In the genomic region with DNA sequence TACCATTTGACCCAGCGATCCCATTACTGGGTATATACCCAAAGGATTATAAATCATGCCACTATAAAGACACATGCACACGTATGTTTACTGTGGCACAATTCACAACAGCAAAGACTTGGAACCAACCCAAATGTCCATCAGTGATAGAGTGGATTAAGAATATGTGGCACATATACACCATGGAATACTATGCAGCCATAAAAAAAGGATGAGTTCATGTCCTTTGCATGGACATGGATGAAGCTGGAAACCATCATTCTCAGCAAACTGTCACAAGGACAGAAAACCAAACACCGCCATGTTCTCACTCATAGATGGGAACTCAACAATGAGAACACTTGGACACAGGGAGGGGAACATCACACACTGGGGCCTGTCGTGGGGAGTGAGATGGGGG, we compare ENCODE assay signal across 7 cellular contexts. TPM values are rescaled to one million over a fixed set of nuclear protein-coding genes. Genes with fewer than 3 reads are reported as not detected.
DNase-seq lines count a peak whose midpoint lies in the region; ATAC-seq, FAIRE-seq and TF ChIP-seq lines count a peak whose summit lies in the region.
"Not testable (repeated sequence)": the region's sequence is repeated elsewhere in the genome, so short reads cannot be mapped to it uniquely, and the experiment has no call there.

No MANE protein-coding gene starts in this region.

- TF ChIP-seq EP300 in GM12878 (IDR thresholded peaks at IDR 0.05; ENCODE audit: borderline replicate concordance in 1 of 2, control insufficient read depth in 1 of 2, low read depth in 2 of 2, low read length in 2 of 2): not testable (repeated sequence)

- SMC1A ChIA-PET in GM12878 (lab: Charles Lee; ENCODE audit: uncharacterized antibody, unreplicated experiment): interaction anchor here (0.7 to 3.4 kb wide), 11 partner anchors 8 to 421 kb away, joined by 3 to 40 read pairs (median 8); no protein-coding TSS in a partner anchor

- H3K4me3 ChIP-seq in Caco-2 (ENCODE audit: low read depth, low read length) (peak overlapping the region; percentile 62), MG63 (peak overlapping the region; percentile 91), GM12878 (peak overlapping the region; percentile 82), fibroblast of the aortic adventitia (ENCODE audit: low read depth, low read length) (peak overlapping the region; percentile 92), retinal pigment epithelial cell (ENCODE audit: low read length) (peak overlapping the region; percentile 85)

- not testable (repeated sequence) for H3K36me3 ChIP-seq in Caco-2 (ENCODE audit: control insufficient read depth, insufficient read depth, low read length); MG63; GM12878 (ENCODE audit: control insufficient read depth in 2 of 2, insufficient read depth in 2 of 2, low read length in 1 of 2)

- FAIRE-seq in GM12878 (lab: Jason Lieb, UNC): not testable (repeated sequence)

- not testable (repeated sequence) for ATAC-seq in GM12878

- H3K27me3 Mint-ChIP-seq in Caco-2 (ENCODE audit: insufficient read depth, unreplicated experiment); activated CD4-positive, alpha-beta memory T cell treated with anti-CD3 and anti-CD28 coated beads for 36 hours; mesothelial cell of epicardium (ENCODE audit: low read depth): not testable (repeated sequence)

- H4K20me1 ChIP-seq in GM12878 (ENCODE audit: control insufficient read depth, insufficient read depth): not testable (repeated sequence)

- peaks cover 14% of the 10 kb centered on the region for H3K79me2 ChIP-seq in GM12878 (ENCODE audit: control insufficient read depth, insufficient read depth, low read length)

- H3K4me2 ChIP-seq in GM12878 (ENCODE audit: control insufficient read depth, insufficient read depth): peak overlapping the region; percentile 64

- CTCF ChIA-PET in Caco-2 (lab: Charles Lee) (interaction anchor here (1.2 to 1.7 kb wide), 2 partner anchors 204 to 206 kb away, joined by 5 to 18 read pairs; no protein-coding TSS in a partner anchor), GM12878 (lab: Yijun Ruan, JAX) (interaction anchor here (0.9 to 2.5 kb wide), 11 partner anchors 9 to 438 kb away, joined by 3 to 34 read pairs (median 5); no protein-coding TSS in a partner anchor)
- CTCF ChIA-PET in activated CD4-positive, alpha-beta memory T cell treated with anti-CD3 and anti-CD28 coated beads for 36 hours (lab: Charles Lee): interaction anchor here (0.9 to 3.4 kb wide), 6 partner anchors 90 to 421 kb away, joined by 3 to 32 read pairs (median 6); no protein-coding TSS in a partner anchor

- H3K36me3 Mint-ChIP-seq in Caco-2 (ENCODE audit: insufficient read depth, unreplicated experiment); activated CD4-positive, alpha-beta memory T cell treated with anti-CD3 and anti-CD28 coated beads for 36 hours; mesothelial cell of epicardium: not testable (repeated sequence)

- not testable (repeated sequence) for TF ChIP-seq CTCF in Caco-2 (IDR thresholded peaks at IDR 0.05; ENCODE audit: insufficient read depth in 1 of 2, low read depth in 1 of 2, low read length in 1 of 2, severe bottlenecking in 1 of 2, unreplicated experiment in 1 of 2); GM12878 (IDR thresholded peaks at IDR 0.05 in 2 of 3, conservative IDR thresholded peaks at IDR 0.05 in 1 of 3; ENCODE audit: control insufficient read depth in 2 of 3, extremely low read depth in 1 of 3, insufficient read depth in 1 of 3, low read depth in 3 of 3, low read length in 3 of 3); fibroblast of the aortic adventitia (IDR thresholded peaks at IDR 0.05; ENCODE audit: insufficient read depth, low read length); mesothelial cell of epicardium (IDR thresholded peaks at IDR 0.05; ENCODE audit: unreplicated experiment); retinal pigment epithelial cell (conservative IDR thresholded peaks at IDR 0.05; ENCODE audit: low read depth, low read length)

- H3K4me1 Mint-ChIP-seq in Caco-2 (ENCODE audit: low read depth, unreplicated experiment): not testable (repeated sequence)
- H3K4me1 Mint-ChIP-seq in activated CD4-positive, alpha-beta memory T cell treated with anti-CD3 and anti-CD28 coated beads for 36 hours (ENCODE audit: low read depth): peaks cover 35% of the 10 kb centered on the region
- peaks cover 11% of the 10 kb centered on the region for H3K4me1 Mint-ChIP-seq in mesothelial cell of epicardium

- peak overlapping the region; percentile 55 for H3K27ac Mint-ChIP-seq in Caco-2 (ENCODE audit: unreplicated experiment)
- not testable (repeated sequence) for H3K27ac Mint-ChIP-seq in activated CD4-positive, alpha-beta memory T cell treated with anti-CD3 and anti-CD28 coated beads for 36 hours; mesothelial cell of epicardium

- H3K9me3 Mint-ChIP-seq in Caco-2 (ENCODE audit: unreplicated experiment); activated CD4-positive, alpha-beta memory T cell treated with anti-CD3 and anti-CD28 coated beads for 36 hours; mesothelial cell of epicardium: not testable (repeated sequence)

- POLR2A ChIA-PET in Caco-2 (lab: Charles Lee): interaction anchor here (0.6 kb wide), 1 partner anchor 147 kb away, joined by 5 read pairs; no protein-coding TSS in a partner anchor
- POLR2A ChIA-PET in activated CD4-positive, alpha-beta memory T cell treated with anti-CD3 and anti-CD28 coated beads for 36 hours (lab: Charles Lee): interaction anchor here (1.7 kb wide), 1 partner anchor 90 kb away, joined by 8 read pairs; no protein-coding TSS in a partner anchor
- POLR2A ChIA-PET in GM12878 (lab: Charles Lee): interaction anchor here (0.6 to 1.5 kb wide), 4 partner anchors 8 to 206 kb away, joined by 3 to 6 read pairs (median 4); no protein-coding TSS in a partner anchor

- RAD21 ChIA-PET in GM12878 (lab: Charles Lee; ENCODE audit: unreplicated experiment): interaction anchor here (0.6 to 2.5 kb wide), 11 partner anchors 8 to 421 kb away, joined by 3 to 33 read pairs (median 8); no protein-coding TSS in a partner anchor

- not testable (repeated sequence) for H3K9me3 ChIP-seq in Caco-2; MG63; GM12878 (replicated peaks; ENCODE audit: control insufficient read depth, insufficient read depth, low read length)

- H2AFZ ChIP-seq in GM12878 (ENCODE audit: control insufficient read depth, low read depth, low read length): not testable (repeated sequence)

- DNase-seq in Caco-2; MG63; activated CD4-positive, alpha-beta memory T cell treated with anti-CD3 and anti-CD28 coated beads for 36 hours; GM12878 (ENCODE audit: low read depth, low spot score); fibroblast of the aortic adventitia (ENCODE audit: low read depth); mesothelial cell of epicardium (ENCODE audit: low spot score in 2 of 2, unreplicated experiment in 2 of 2); retinal pigment epithelial cell (ENCODE audit: low read depth): not testable (repeated sequence)

- 73% methylated on average over 4 of the region's 4 CpGs for WGBS in GM12878 (ENCODE audit: insufficient coverage, insufficient replicate concordance, low lambda C conversion rate, missing lambda C conversion rate)

- TF ChIP-seq POLR2A in GM12878 (IDR thresholded peaks at IDR 0.05; ENCODE audit: low read depth, low read length): not testable (repeated sequence)

- not testable (repeated sequence) for H3K9ac ChIP-seq in GM12878 (ENCODE audit: control insufficient read depth, insufficient read depth, low read length)

- in situ Hi-C loops in GM12878 (cut with MboI): loop anchor here (5.0 kb wide), 2 partner anchors 209 to 419 kb away; no protein-coding TSS in a partner anchor

- not testable (repeated sequence) for H3K27ac ChIP-seq in GM12878 (ENCODE audit: control insufficient read depth, insufficient read depth)

- not testable (repeated sequence) for TF ChIP-seq RAD21 in GM12878 (IDR thresholded peaks at IDR 0.05; ENCODE audit: insufficient read depth, low read depth, low read length)

- BruUV-seq in Caco-2 (replicated peaks; lab: Mats Ljungman, UMichigan); GM12878 (replicated peaks; lab: Mats Ljungman, UMichigan): not testable (repeated sequence)

- H3K4me3 Mint-ChIP-seq in Caco-2 (ENCODE audit: unreplicated experiment) (peak overlapping the region; percentile 80), mesothelial cell of epicardium (peak overlapping the region; percentile 77)
- peak overlapping the region; percentile 88 for H3K4me3 Mint-ChIP-seq in activated CD4-positive, alpha-beta memory T cell treated with anti-CD3 and anti-CD28 coated beads for 36 hours

- not testable (repeated sequence) for H3K4me1 ChIP-seq in Caco-2; GM12878 (ENCODE audit: control insufficient read depth, insufficient read depth, low read length)

- intact Hi-C loops in Caco-2 (cut with micrococcal nuclease; ENCODE audit: unreplicated experiment): loop anchor here (5.0 kb wide), 3 partner anchors 114 to 664 kb away; no protein-coding TSS in a partner anchor
- intact Hi-C loops in activated CD4-positive, alpha-beta memory T cell treated with anti-CD3 and anti-CD28 coated beads for 36 hours (cut with micrococcal nuclease): loop anchor here (5.0 kb wide), 2 partner anchors 361 to 434 kb away; a partner anchor contains a TSS
- intact Hi-C loops in GM12878 (cut with micrococcal nuclease; ENCODE audit: unreplicated experiment): loop anchor here (5.0 kb wide), 2 partner anchors 419 to 669 kb away; a partner anchor contains a TSS

- not testable (repeated sequence) for H3K27me3 ChIP-seq in Caco-2 (replicated peaks; ENCODE audit: control insufficient read depth, insufficient read depth, low read length); MG63; GM12878 (replicated peaks in 1 of 2; ENCODE audit: control insufficient read depth in 2 of 2, insufficient read depth in 2 of 2, low read length in 1 of 2)

RNA-seq across cellular contexts. Expression of a gene that starts 1.3 kb away (rescaled TPM):
- 8.8 and 9.3 TPM in 2 replicates for total RNA-seq in Caco-2 (2022)
- total RNA-seq in MG63 (2014; rRNA removed; shearing (Covaris generic); ENCODE audit: low replicate concordance): 3.1 and 13.7 TPM in 2 replicates
- total RNA-seq in activated CD4-positive, alpha-beta memory T cell treated with anti-CD3 and anti-CD28 coated beads for 36 hours: 10 to 100 TPM in 1 of 2 experiments, 1 to 10 TPM in 1; 9.6 to 11.9 TPM
- 24.6 and 29.8 TPM in 2 replicates for total RNA-seq in GM12878 (2013; cell fraction: nucleolus; rRNA removed)
- total RNA-seq in GM12878 (2014; rRNA removed): 16.2 and 16.3 TPM in 2 replicates
- 17.4 and 19.4 TPM in 2 replicates for total RNA-seq in GM12878 (2014; rRNA removed; fragmentation: Illumina TruSeq; extraction: Trizol)
- total RNA-seq in GM12878 (2021): 20.1 and 20.8 TPM in 2 replicates
- 4.7 TPM for polyA plus RNA-seq in GM12878 (2011; ENCODE audit: low read depth)
- polyA plus RNA-seq in GM12878 (2011; rRNA removed): 6.2 and 8.9 TPM in 2 replicates
- 3.1 and 3.5 TPM in 2 replicates for polyA plus RNA-seq in GM12878 (2011; cell fraction: cytosol; rRNA removed)
- 3.2 and 5.6 TPM in 2 replicates for polyA plus RNA-seq in GM12878 (2011; cell fraction: nucleus; rRNA removed)
- polyA plus RNA-seq in GM12878 (2012): 6.7 and 7.2 TPM in 2 replicates
- polyA plus RNA-seq in GM12878 (2014; fragmentation: Illumina TruSeq; extraction: Trizol): 14.5 and 15.6 TPM in 2 replicates
- polyA plus RNA-seq in GM12878 (2014; fragmentation: Nextera tagmentation; extraction: Ambion mirVana): 1 to 10 TPM; 4.7 to 6.2 TPM
- 12.4 and 14.4 TPM in 2 replicates for polyA plus RNA-seq in GM12878 (2014; rRNA removed)
- polyA plus RNA-seq in GM12878 (2016; fragmentation: Nextera tagmentation; extraction: Ambion mirVana): 10 to 100 TPM in 1 of 2 experiments, 1 to 10 TPM in 1; 5.6 to 11.2 TPM
- polyA minus RNA-seq in GM12878 (2011; rRNA and poly(A)+ RNA removed): 7.8 and 13.1 TPM in 2 replicates
- 3.9 and 4.9 TPM in 2 replicates for polyA minus RNA-seq in GM12878 (2011; cell fraction: cytosol; rRNA and poly(A)+ RNA removed)
- polyA minus RNA-seq in GM12878 (2011; cell fraction: nucleus; rRNA and poly(A)+ RNA removed): 5.9 and 13.4 TPM in 2 replicates
- 2.6 and 9.1 TPM in 2 replicates for total RNA-seq in fibroblast of the aortic adventitia (ENCODE audit: low replicate concordance)
- 20.2 to 22.4 TPM (median 21.2 TPM) in 3 replicates for total RNA-seq in mesothelial cell of epicardium

RNA-seq across cellular contexts. Expression of a gene that starts 55.8 kb away (rescaled TPM):
- total RNA-seq in Caco-2 (2022) (46.1 and 48.1 TPM in 2 replicates), GM12878 (2014; rRNA removed) (21.7 and 24.6 TPM in 2 replicates), GM12878 (2014; rRNA removed; fragmentation: Illumina TruSeq; extraction: Trizol) (24.0 and 25.6 TPM in 2 replicates), GM12878 (2021) (27.4 and 28.1 TPM in 2 replicates), fibroblast of the aortic adventitia (ENCODE audit: low replicate concordance) (26.7 and 170 TPM in 2 replicates), mesothelial cell of epicardium (40.6 to 48.4 TPM (median 43.7 TPM) in 3 replicates)
- total RNA-seq in MG63 (2014; rRNA removed; shearing (Covaris generic); ENCODE audit: low replicate concordance): 21.6 and 23.6 TPM in 2 replicates
- total RNA-seq in activated CD4-positive, alpha-beta memory T cell treated with anti-CD3 and anti-CD28 coated beads for 36 hours: 10 to 100 TPM; 23.4 to 24.2 TPM
- total RNA-seq in GM12878 (2013; cell fraction: nucleolus; rRNA removed): 61.1 and 70.8 TPM in 2 replicates
- polyA plus RNA-seq in GM12878 (2011; ENCODE audit: low read depth): 17.8 TPM
- polyA plus RNA-seq in GM12878 (2011; rRNA removed) (29.7 and 42.1 TPM in 2 replicates), GM12878 (2014; fragmentation: Illumina TruSeq; extraction: Trizol) (30.6 and 39.8 TPM in 2 replicates), GM12878 (2014; fragmentation: Nextera tagmentation; extraction: Ambion mirVana) (1 to 10 TPM; 3.3 to 5.6 TPM), GM12878 (2014; rRNA removed) (18.9 and 20.5 TPM in 2 replicates), GM12878 (2016; fragmentation: Nextera tagmentation; extraction: Ambion mirVana) (10 to 100 TPM; 20.4 to 24.1 TPM)
- polyA plus RNA-seq in GM12878 (2011; cell fraction: cytosol; rRNA removed): 13.3 and 13.8 TPM in 2 replicates
- polyA plus RNA-seq in GM12878 (2011; cell fraction: nucleus; rRNA removed): 77.0 and 78.8 TPM in 2 replicates
- 21.4 and 21.5 TPM in 2 replicates for polyA plus RNA-seq in GM12878 (2012)
- polyA minus RNA-seq in GM12878 (2011; rRNA and poly(A)+ RNA removed): 15.3 and 45.4 TPM in 2 replicates
- 5.1 and 8.3 TPM in 2 replicates for polyA minus RNA-seq in GM12878 (2011; cell fraction: cytosol; rRNA and poly(A)+ RNA removed)
- 23.5 and 26.8 TPM in 2 replicates for polyA minus RNA-seq in GM12878 (2011; cell fraction: nucleus; rRNA and poly(A)+ RNA removed)
